Comparison of ENCODE assay signal across 1 cellular context in the genomic region with DNA sequence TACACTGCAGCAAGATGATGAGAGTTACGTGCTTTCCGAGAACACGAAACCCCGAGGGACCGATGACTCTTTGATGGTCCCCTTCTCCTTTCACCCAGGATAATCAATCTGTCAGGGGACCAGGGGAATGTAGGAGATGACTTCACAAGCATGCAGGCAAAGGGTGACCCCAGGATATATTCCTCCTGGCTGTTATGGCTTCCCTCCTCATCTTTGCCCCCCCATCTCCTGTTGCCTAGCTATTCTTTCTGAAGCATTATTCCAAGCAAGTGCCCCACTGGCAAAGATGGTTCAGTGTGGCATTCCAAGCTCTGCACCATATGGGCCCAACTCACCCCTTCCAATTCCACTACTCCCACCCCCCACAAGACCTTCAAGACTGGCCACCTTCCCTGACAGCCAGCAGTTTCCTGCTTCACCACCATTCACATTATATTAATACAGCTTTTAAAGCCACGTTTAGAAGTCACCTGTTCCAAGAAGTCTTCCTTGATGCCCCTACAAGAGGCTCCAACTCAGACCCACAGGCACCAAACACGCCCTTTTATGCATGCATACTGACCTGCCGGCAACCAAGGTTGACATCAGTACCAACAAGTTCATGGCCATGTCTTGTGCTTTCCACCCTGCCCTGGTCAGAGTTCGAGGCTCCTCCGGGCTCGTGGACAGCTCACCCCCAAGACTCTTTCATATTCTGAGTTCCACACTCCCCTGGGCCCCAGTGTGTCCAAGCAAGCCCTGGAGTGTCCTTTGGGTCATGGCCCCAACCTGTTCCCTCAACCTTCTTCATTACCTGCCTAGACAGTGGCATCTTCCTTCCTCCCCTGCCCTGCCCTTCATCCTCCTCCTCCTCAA.
TF ChIP-seq lines count a peak whose summit lies in the region.

No MANE protein-coding gene starts in this region.

TF ChIP-seq in IMR-90, 13 proteins besides CTCF, POLR2A, EP300 and RAD21 (continued from another document):
- no peak for TF ChIP-seq ELK1 (IDR thresholded peaks at IDR 0.05; ENCODE audit: borderline replicate concordance, low read depth, low read length)
